8 cellular contexts compared by ENCODE assay signal in genomic region chr12:104201238-104202001, GRCh38. TPM values are rescaled to one million over a fixed set of nuclear protein-coding genes. Genes with fewer than 3 reads are reported as not detected.
DNase-seq lines count a peak whose midpoint lies in the region; ATAC-seq, FAIRE-seq and TF ChIP-seq lines count a peak whose summit lies in the region.

No MANE protein-coding gene starts in this region.

- H3K27ac ChIP-seq in C4-2B (no peak overlapping the region), GM23338 (ENCODE audit: low read depth) (no peak overlapping the region), H1 (ENCODE audit: low read depth, low read length) (no peak overlapping the region), mesendoderm (ENCODE audit: low read depth, low read length) (no peak overlapping the region), thoracic aorta (no peak overlapping the region)

- H2AK5ac ChIP-seq in H1 (ENCODE audit: low read depth, low read length) (no peak overlapping the region), mesendoderm (ENCODE audit: low read length) (no peak overlapping the region)

- H3K79me2 ChIP-seq in GM23338 (replicated peaks; ENCODE audit: insufficient read depth) (no peaks in the 10 kb centered on the region), H1 (ENCODE audit: control insufficient read depth in 1 of 2, insufficient read depth in 2 of 2, low read length in 2 of 2) (no peaks in the 10 kb centered on the region), mesendoderm (ENCODE audit: control insufficient read depth, insufficient read depth, low read length) (no peaks in the 10 kb centered on the region)

- peak; percentile 99 for TF ChIP-seq RAD21 in H1 (IDR thresholded peaks at IDR 0.05 in 1 of 2, conservative IDR thresholded peaks at IDR 0.05 in 1 of 2; ENCODE audit: low read depth in 2 of 2, low read length in 2 of 2)

- no peaks in the 10 kb centered on the region for H3K27me3 Mint-ChIP-seq in GM23338 (ENCODE audit: insufficient read depth, low read depth, poor library complexity)

- no peak overlapping the region for H3K4me3 ChIP-seq in GM23338
- no peak overlapping the region for H3K4me3 ChIP-seq in H1 (ENCODE audit: extremely low read depth in 1 of 4, insufficient read depth in 2 of 4, low read depth in 3 of 4, low read length in 4 of 4)
- H3K4me3 ChIP-seq in mesendoderm (ENCODE audit: low read length): no peak overlapping the region
- H3K4me3 ChIP-seq in thoracic aorta: no peak overlapping the region

- H3K23ac ChIP-seq in H1 (ENCODE audit: insufficient read length): no peak overlapping the region
- H3K23ac ChIP-seq in mesendoderm (ENCODE audit: low read length): no peak overlapping the region

- H2BK20ac ChIP-seq in H1 (ENCODE audit: low read length): 0 out of 2 replicates have a peak overlapping the region, but pooled peaks have one; percentile 7

- TF ChIP-seq CTCF in C4-2B (conservative IDR thresholded peaks at IDR 0.05) (peak; percentile 84), GM23338 (conservative IDR thresholded peaks at IDR 0.05; ENCODE audit: low read depth in 2 of 2) (peak; percentile 96 to 98), H1 (IDR thresholded peaks at IDR 0.05; ENCODE audit: control extremely low read depth in 1 of 3, insufficient read depth in 1 of 3, low read depth in 1 of 3, low read length in 3 of 3) (peak; percentile 4 to 95 (median 80)), thoracic aorta (IDR thresholded peaks at IDR 0.05) (peak; percentile 73)

- no peak overlapping the region for H3K4me3 Mint-ChIP-seq in GM23338

- no peaks in the 10 kb centered on the region for H3K23me2 ChIP-seq in H1 (ENCODE audit: low read depth, low read length)

- peaks cover 11% of the 10 kb centered on the region for H3K36me3 Mint-ChIP-seq in GM23338 (ENCODE audit: low read depth)

- H2AFZ ChIP-seq in GM23338: peak overlapping the region; percentile 9; the same call in 1 of the 2 replicates
- peak overlapping the region; percentile 63; the same call in 1 of the 2 replicates for H2AFZ ChIP-seq in H1 (ENCODE audit: low read length)

- 50% methylated on average over 3 of the region's 3 CpGs; no CpG with 5 or more reads in 1 of the 2 experiments for WGBS in H1 (ENCODE audit: extremely low coverage in 1 of 2, insufficient coverage in 1 of 2, insufficient read length in 1 of 2, insufficient replicate concordance in 2 of 2, low coverage in 1 of 2, low lambda C conversion rate in 2 of 2, missing lambda C conversion rate in 1 of 2), 2 experiments
- no CpG with 5 or more reads among the region's 3 CpGs for WGBS in mesendoderm (ENCODE audit: extremely low coverage, insufficient coverage, low lambda C conversion rate)

- H3K9ac ChIP-seq in H1 (replicated peaks in 1 of 4; ENCODE audit: extremely low read depth in 1 of 4, low read depth in 3 of 4, low read length in 3 of 4) (no peak overlapping the region), mesendoderm (ENCODE audit: low read length) (no peak overlapping the region)

- H3K18ac ChIP-seq in H1 (ENCODE audit: extremely low read depth, low read length) (no peak overlapping the region), mesendoderm (ENCODE audit: low read length) (no peak overlapping the region)

- no peak overlapping the region for H3K56ac ChIP-seq in H1 (replicated peaks; ENCODE audit: insufficient read length, low read depth, low read length)
- no peak overlapping the region for H3K56ac ChIP-seq in mesendoderm (ENCODE audit: low read length)

- no peak for TF ChIP-seq EP300 in H1 (IDR thresholded peaks at IDR 0.05; ENCODE audit: borderline replicate concordance in 1 of 2, low read depth in 2 of 2, low read length in 2 of 2)

- H3K27me3 ChIP-seq in GM23338 (ENCODE audit: insufficient read depth) (no peaks in the 10 kb centered on the region), H1 (replicated peaks in 1 of 4; ENCODE audit: control insufficient read depth in 3 of 4, extremely low read depth in 1 of 4, insufficient read depth in 3 of 4, low read length in 3 of 4) (no peaks in the 10 kb centered on the region), mesendoderm (ENCODE audit: insufficient read depth, low read length, poor library complexity) (no peaks in the 10 kb centered on the region), thoracic aorta (replicated peaks; ENCODE audit: insufficient read depth) (no peaks in the 10 kb centered on the region)

- CTCF ChIA-PET in H1 (lab: Charles Lee; ENCODE audit: partially characterized antibody): interaction anchor here (0.6 to 8.5 kb wide), 13 partner anchors 9 to 327 kb away, joined by 3 to 75 read pairs (median 5); partner anchors contain the start of gene EID3

- no peak overlapping the region for H4K5ac ChIP-seq in H1 (ENCODE audit: insufficient read length, low read depth, low read length)
- H4K5ac ChIP-seq in mesendoderm (ENCODE audit: low read length): no peak overlapping the region

- ATAC-seq in GM23338: peak; percentile 97
- ATAC-seq in thoracic aorta (ENCODE audit: insufficient number of reproducible peaks, low FRiP score, low read depth): no peak
- no peak for ATAC-seq in GM18870 (IDR thresholded peaks at IDR 0.05; ENCODE audit: unreplicated experiment)

- H3F3A ChIP-seq in GM23338 (replicated peaks; ENCODE audit: low read depth): no peaks in the 10 kb centered on the region

- H4K91ac ChIP-seq in H1 (replicated peaks; ENCODE audit: insufficient read length, low read length): no peak overlapping the region

- H3K4me2 ChIP-seq in GM23338 (no peak overlapping the region), H1 (ENCODE audit: insufficient read depth in 1 of 2, low read depth in 2 of 2, low read length in 2 of 2) (no peak overlapping the region), mesendoderm (ENCODE audit: low read length) (no peak overlapping the region)

- H3K4ac ChIP-seq in H1 (replicated peaks; ENCODE audit: insufficient read length, low read depth, low read length) (no peak overlapping the region), mesendoderm (ENCODE audit: low read depth, low read length) (no peak overlapping the region)

- no peak overlapping the region for H4K8ac ChIP-seq in H1 (ENCODE audit: extremely low read depth, insufficient read depth, low read length)
- H4K8ac ChIP-seq in mesendoderm (ENCODE audit: low read depth, low read length): no peak overlapping the region

- peaks cover 15% of the 10 kb centered on the region for H3K9me3 Mint-ChIP-seq in GM23338

- H4K20me1 ChIP-seq in GM23338 (replicated peaks; ENCODE audit: insufficient read depth) (no peaks in the 10 kb centered on the region), H1 (replicated peaks in 1 of 2; ENCODE audit: control insufficient read depth in 1 of 2, insufficient read depth in 2 of 2, low read length in 2 of 2) (no peaks in the 10 kb centered on the region)

- H3K4me1 ChIP-seq in GM23338 (ENCODE audit: insufficient read depth) (peaks cover 5% of the 10 kb centered on the region; the same call in 1 of the 2 replicates), H1 (replicated peaks in 1 of 4; ENCODE audit: control insufficient read depth in 3 of 4, insufficient read depth in 4 of 4, low read length in 3 of 4) (peaks cover 0 to 4% (median 0%) of the 10 kb centered on the region in 4 experiments; a peak in 1 of 7 replicates), mesendoderm (ENCODE audit: control insufficient read depth, low read depth, low read length) (no peaks in the 10 kb centered on the region), thoracic aorta (ENCODE audit: control insufficient read depth in 1 of 2, low read depth in 2 of 2) (peaks cover 12 to 16% of the 10 kb centered on the region in 2 donors)

- H3K36me3 ChIP-seq in GM23338 (ENCODE audit: insufficient read depth): no peaks in the 10 kb centered on the region
- no peaks in the 10 kb centered on the region for H3K36me3 ChIP-seq in H1 (ENCODE audit: control insufficient read depth in 2 of 4, insufficient read depth in 4 of 4, low read length in 3 of 4)
- no peaks in the 10 kb centered on the region for H3K36me3 ChIP-seq in mesendoderm (ENCODE audit: control insufficient read depth, insufficient read depth, low read length)
- no peaks in the 10 kb centered on the region for H3K36me3 ChIP-seq in thoracic aorta

- 0 out of 2 replicates have a peak overlapping the region, but pooled peaks have one; percentile 16 for H2BK5ac ChIP-seq in H1 (ENCODE audit: low read depth, low read length)
- no peak overlapping the region for H2BK5ac ChIP-seq in mesendoderm (ENCODE audit: low read length)

- H3K9me3 ChIP-seq in H1 (ENCODE audit: insufficient read depth in 2 of 2, low read depth in 1 of 2, low read length in 1 of 2) (peaks cover 0 to 5% of the 10 kb centered on the region in 2 experiments; a peak in 1 of 4 replicates), thoracic aorta (peaks cover 4% of the 10 kb centered on the region)

- H3K79me1 ChIP-seq in H1 (ENCODE audit: low read depth, low read length): no peaks in the 10 kb centered on the region
- no peaks in the 10 kb centered on the region for H3K79me1 ChIP-seq in mesendoderm (ENCODE audit: low read length)

- POLR2A ChIA-PET in H1 (lab: Charles Lee; ENCODE audit: partially characterized antibody): interaction anchor here (1.0 to 1.3 kb wide), 3 partner anchors 63 to 94 kb away, joined by 3 to 4 read pairs (median 3); partner anchors contain the start of gene NFYB

- DNase-seq in GM23338 (ENCODE audit: low spot score): peak; percentile 86
- DNase-seq in NCI-H526 treated with DMSO at 0.1 percent for 48 hours (lab: John Stamatoyannopoulos, UW): peak; percentile 21
- DNase-seq in activated CD4-positive, alpha-beta T cell treated with anti-CD3 and anti-CD28 coated beads, Interleukin-2, amount 50 U/mL, for 1 hour: peak; percentile 31
- peak in 1 of 2 experiments; percentile 69 for DNase-seq in H1 (ENCODE audit: low read depth in 1 of 2, low spot score in 2 of 2)
- DNase-seq in mesendoderm: peak; percentile 82
- DNase-seq in thoracic aorta (ENCODE audit: low spot score): no peak

- H2BK12ac ChIP-seq in H1 (ENCODE audit: low read depth, low read length): peak overlapping the region; percentile 46; the same call in 1 of the 2 replicates

- no peaks in the 10 kb centered on the region for H3K9me2 ChIP-seq in GM23338 (ENCODE audit: insufficient read depth)

- H3K4me1 Mint-ChIP-seq in GM23338: peaks cover 6% of the 10 kb centered on the region; the same call in 1 of the 3 replicates

- TF ChIP-seq POLR2A in H1 (IDR thresholded peaks at IDR 0.05; ENCODE audit: control extremely low read depth in 1 of 2, low read depth in 2 of 2, low read length in 2 of 2): no peak

- H2BK15ac ChIP-seq in H1 (ENCODE audit: low read length): peak overlapping the region; percentile 65; the same call in 1 of the 2 replicates
- no peak overlapping the region for H2BK15ac ChIP-seq in mesendoderm (replicated peaks; ENCODE audit: low read depth)

- H2BK120ac ChIP-seq in H1 (replicated peaks; ENCODE audit: low read depth, low read length) (no peak overlapping the region), mesendoderm (ENCODE audit: low read depth, low read length) (no peak overlapping the region)

- peak; percentile 88 for FAIRE-seq in H1 (lab: Jason Lieb, UNC)

- no peak overlapping the region for H3K27ac Mint-ChIP-seq in GM23338

- no peak overlapping the region for H3K14ac ChIP-seq in H1 (ENCODE audit: insufficient read length)

RNA-seq across cellular contexts. Expression of gene TXNRD1, which starts 14.2 kb away (rescaled TPM):
- 127 and 135 TPM in 2 replicates for total RNA-seq in GM23338 (2014; rRNA removed; shearing (Covaris generic))
- polyA plus RNA-seq in GM23338 (2016; fragmentation: Nextera tagmentation; extraction: Ambion mirVana) (108 and 115 TPM in 2 replicates), H1 (2011; rRNA removed) (56.8 and 70.6 TPM in 2 replicates)
- 120 and 127 TPM in 2 replicates for total RNA-seq in H1 (2021; fragmentation: NEBNext Ultra II Directional; extraction: Animal tissue kit (Norgen Biotek cat#: 25700))
- polyA plus RNA-seq in H1 (2011; cell fraction: cytosol; rRNA removed): 89.5 TPM
- 112 TPM for polyA plus RNA-seq in H1 (2011; cell fraction: nucleus; rRNA removed)
- polyA plus RNA-seq in H1 (2012, experiment 1 of 2): 82.0 to 110 TPM (median 92.9 TPM) in 4 replicates
- 9.3 TPM for polyA plus RNA-seq in H1 (2012, experiment 2 of 2)
- polyA plus RNA-seq in H1 (2013, experiment 1 of 2): 62.9 TPM
- 66.1 TPM for polyA plus RNA-seq in H1 (2013, experiment 2 of 2)
- 256 and 340 TPM in 2 replicates for polyA minus RNA-seq in H1 (2011; rRNA and poly(A)+ RNA removed)
- 47.9 TPM for polyA minus RNA-seq in H1 (2011; cell fraction: cytosol; rRNA and poly(A)+ RNA removed)
- polyA minus RNA-seq in H1 (2011; cell fraction: nucleus; rRNA and poly(A)+ RNA removed): 122 TPM
- polyA plus RNA-seq in mesendoderm (2013, experiment 1 of 2): 124 TPM
- polyA plus RNA-seq in mesendoderm (2013, experiment 2 of 2): 124 TPM
- total RNA-seq in thoracic aorta: 100 to 1,000 TPM; 269 to 332 TPM
